Comparison of ENCODE assay signal across 10 cellular contexts in genomic region chr15:89441295-89441762, GRCh38. TPM values are rescaled to one million over a fixed set of nuclear protein-coding genes. Genes with fewer than 3 reads are reported as not detected.
A peak's percentile ranks its signal among the peaks of the same experiment; 100 is the strongest.
DNase-seq lines count a peak whose midpoint lies in the region; ATAC-seq, FAIRE-seq and TF ChIP-seq lines count a peak whose summit lies in the region.
"Had no signal": no experiment of that assay in that cellular context is flagged by ENCODE, and none has a peak within 500 bp of the region (broad histone marks: within the 10 kb centered on the region; RNA-seq: fewer than 3 reads in every experiment).

No MANE protein-coding gene starts in this region.

- no peak overlapping the region for H3K4me3 ChIP-seq in bronchial epithelial cell (ENCODE audit: low read depth, low read length)

- DNase-seq in bronchial epithelial cell (ENCODE audit: low read depth) (peak; percentile 15), foreskin melanocyte (no peak), cortex of kidney (lab: John Stamatoyannopoulos, UW) (no peak), GM03348 (ENCODE audit: low spot score) (no peak)
- no peak for DNase-seq in activated CD8-positive, alpha-beta memory T cell treated with anti-CD3 and anti-CD28 coated beads, Interleukin-2, amount 50 U/mL, for 4 hours
- DNase-seq: NCI-H2227 treated with DMSO at 0.1 percent for 48 hours had no signal

- ATAC-seq in GM18867 (IDR thresholded peaks at IDR 0.05; ENCODE audit: unreplicated experiment) = peak; percentile 96
- peak; percentile 99 for ATAC-seq in GM21723 (IDR thresholded peaks at IDR 0.05; ENCODE audit: unreplicated experiment)
- ATAC-seq in HG03457 (IDR thresholded peaks at IDR 0.05; ENCODE audit: unreplicated experiment) = peak; percentile 95

- H3K27me3 ChIP-seq in bronchial epithelial cell (ENCODE audit: control insufficient read depth, insufficient read depth, low read length) = no peaks in the 10 kb centered on the region

- H3K36me3 ChIP-seq in bronchial epithelial cell (ENCODE audit: control insufficient read depth, insufficient read depth, low read length) = no peaks in the 10 kb centered on the region

- TF ChIP-seq CTCF in bronchial epithelial cell (IDR thresholded peaks at IDR 0.05; ENCODE audit: insufficient read depth, low read length, severe bottlenecking) = no peak

- no peak for FAIRE-seq in bronchial epithelial cell (lab: Jason Lieb, UNC)

RNA-seq across cellular contexts. Expression of gene RHCG, which starts 55.1 kb away (rescaled TPM):
- 247 and 322 TPM in 2 replicates for total RNA-seq in bronchial epithelial cell
- total RNA-seq: mononuclear cell had no signal
